8 cellular contexts compared by ENCODE assay signal in genomic region chr2:85435986-85436835, GRCh38. TPM values are rescaled to one million over a fixed set of nuclear protein-coding genes. Genes with fewer than 3 reads are reported as not detected.
DNase-seq lines count a peak whose midpoint lies in the region; ATAC-seq and TF ChIP-seq lines count a peak whose summit lies in the region.

No MANE protein-coding gene starts in this region.

- DNase-seq in osteocyte (ENCODE audit: extremely low spot score, unreplicated experiment): no peak
- no peak for DNase-seq in activated T-cell treated with anti-CD3 and anti-CD28 coated beads, Interleukin-2, amount 50 U/mL, for 4 hours
- no peak for DNase-seq in SIG-M5 (lab: John Stamatoyannopoulos, UW)

- H2AFZ ChIP-seq in KMS-11 (ENCODE audit: low read depth): peak overlapping the region; percentile 80

- H3K4me3 ChIP-seq in BLaER1 (0 out of 2 replicates have a peak overlapping the region, but pooled peaks have one; percentile 0), KMS-11 (IDR thresholded peaks at IDR 0.05; ENCODE audit: insufficient read depth, low read depth, low read length) (no peak overlapping the region)

- peak overlapping the region; percentile 77; the same call in 1 of the 2 replicates for H3K9ac ChIP-seq in BLaER1
- H3K9ac ChIP-seq in KMS-11: no peak overlapping the region

- no peak for TF ChIP-seq CTCF in KMS-11 (conservative IDR thresholded peaks at IDR 0.05; ENCODE audit: low read depth, low read length)
- no peak for TF ChIP-seq CTCF in osteocyte (IDR thresholded peaks at IDR 0.05)

- H3K9me3 Mint-ChIP-seq in osteocyte (ENCODE audit: unreplicated experiment): no peaks in the 10 kb centered on the region
- H3K9me3 Mint-ChIP-seq in activated T-cell treated with anti-CD3 and anti-CD28 coated beads, Interleukin-2, amount 50 U/mL, for 4 hours: no peaks in the 10 kb centered on the region

- H3K27ac ChIP-seq in BLaER1: peak overlapping the region; percentile 83
- H3K27ac ChIP-seq in KMS-11: peak overlapping the region; percentile 86; the same call in 1 of the 2 replicates
- peak overlapping the region; percentile 100 for H3K27ac ChIP-seq in cingulate gyrus (ENCODE audit: low read depth, low read length)

- H3K79me2 ChIP-seq in KMS-11 (ENCODE audit: insufficient read depth, low read depth): no peaks in the 10 kb centered on the region

- no peaks in the 10 kb centered on the region for H3K27me3 ChIP-seq in BLaER1
- no peaks in the 10 kb centered on the region for H3K27me3 ChIP-seq in KMS-11 (ENCODE audit: insufficient read depth, low read depth)

- no peaks in the 10 kb centered on the region for H3K36me3 ChIP-seq in BLaER1
- no peaks in the 10 kb centered on the region for H3K36me3 ChIP-seq in KMS-11 (ENCODE audit: insufficient read depth)

- no peaks in the 10 kb centered on the region for H3K36me3 Mint-ChIP-seq in osteocyte (ENCODE audit: unreplicated experiment)
- H3K36me3 Mint-ChIP-seq in activated T-cell treated with anti-CD3 and anti-CD28 coated beads, Interleukin-2, amount 50 U/mL, for 4 hours (ENCODE audit: insufficient read depth): no peaks in the 10 kb centered on the region

- no peak overlapping the region for H3K4me3 Mint-ChIP-seq in osteocyte (ENCODE audit: unreplicated experiment)
- no peak overlapping the region for H3K4me3 Mint-ChIP-seq in activated T-cell treated with anti-CD3 and anti-CD28 coated beads, Interleukin-2, amount 50 U/mL, for 4 hours

- no peaks in the 10 kb centered on the region for H4K20me1 ChIP-seq in BLaER1
- no peaks in the 10 kb centered on the region for H4K20me1 ChIP-seq in KMS-11 (ENCODE audit: insufficient read depth)

- peaks cover 76% of the 10 kb centered on the region for H3K4me1 ChIP-seq in BLaER1
- peaks cover 20% of the 10 kb centered on the region for H3K4me1 ChIP-seq in KMS-11 (ENCODE audit: low read depth, poor library complexity, severe bottlenecking)

- peaks cover 50% of the 10 kb centered on the region for H3K4me1 Mint-ChIP-seq in osteocyte (ENCODE audit: unreplicated experiment)
- H3K4me1 Mint-ChIP-seq in activated T-cell treated with anti-CD3 and anti-CD28 coated beads, Interleukin-2, amount 50 U/mL, for 4 hours (ENCODE audit: low read depth): peaks cover 20% of the 10 kb centered on the region

- H3K27ac Mint-ChIP-seq in osteocyte (ENCODE audit: unreplicated experiment): peak overlapping the region; percentile 41

- no peaks in the 10 kb centered on the region for H3K27me3 Mint-ChIP-seq in osteocyte (ENCODE audit: unreplicated experiment)
- H3K27me3 Mint-ChIP-seq in activated T-cell treated with anti-CD3 and anti-CD28 coated beads, Interleukin-2, amount 50 U/mL, for 4 hours (ENCODE audit: low read depth): no peaks in the 10 kb centered on the region

- no peaks in the 10 kb centered on the region for H3K9me3 ChIP-seq in BLaER1

- ATAC-seq in HG03457 (IDR thresholded peaks at IDR 0.05; ENCODE audit: unreplicated experiment): no peak
- no peak for ATAC-seq in activated T-cell treated with anti-CD3 and anti-CD28 coated beads, Interleukin-2, amount 50 U/mL, for 4 hours
- no peak for ATAC-seq in HG02870 (IDR thresholded peaks at IDR 0.05; ENCODE audit: unreplicated experiment)

- H3K4me2 ChIP-seq in BLaER1 (peak overlapping the region; percentile 97), KMS-11 (no peak overlapping the region)

RNA-seq across cellular contexts. Expression of gene SH2D6, which starts 17.7 kb away (rescaled TPM):
- total RNA-seq in osteocyte: 0.51 and 1.6 TPM in 2 replicates
- total RNA-seq in activated T-cell treated with anti-CD3 and anti-CD28 coated beads, Interleukin-2, amount 50 U/mL, for 4 hours: under 1 TPM; 0.26 to 0.54 (median 0.40) TPM

RNA-seq across cellular contexts. Expression of gene CAPG, which starts 26.0 kb away (rescaled TPM):
- 32.2 and 32.8 TPM in 2 replicates for total RNA-seq in osteocyte
- total RNA-seq in activated T-cell treated with anti-CD3 and anti-CD28 coated beads, Interleukin-2, amount 50 U/mL, for 4 hours: 10 to 100 TPM in 1 of 3 donors, 1 to 10 TPM in 2; 9.1 to 10.9 (median 9.5) TPM
